In the genomic region with DNA sequence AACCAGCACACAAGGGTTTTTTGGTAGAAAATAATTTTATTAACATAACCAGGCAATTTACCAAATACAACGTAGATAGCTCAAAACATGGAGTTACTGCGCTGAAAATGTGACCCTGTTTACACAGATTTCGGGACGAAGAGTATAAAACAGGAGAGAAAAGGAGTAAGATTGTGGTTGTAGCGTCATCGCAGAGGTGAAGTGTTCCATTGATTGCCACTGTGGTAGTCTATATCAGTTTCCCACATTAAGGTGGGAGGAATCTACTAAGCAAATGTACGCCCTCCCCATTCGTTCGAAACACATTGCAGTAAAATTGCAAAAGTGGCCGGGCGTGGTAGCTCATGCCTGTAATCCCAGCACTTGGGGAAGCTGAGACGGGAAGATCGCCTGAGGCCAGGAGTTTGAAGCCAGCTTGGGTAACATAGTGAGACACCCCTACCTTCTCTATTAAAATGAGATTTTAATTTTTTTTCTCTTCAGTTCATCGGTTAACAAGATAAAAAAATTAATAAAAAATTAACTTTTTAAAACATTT, we compare ENCODE assay signal across 8 cellular contexts. TPM values are rescaled to one million over a fixed set of nuclear protein-coding genes. Genes with fewer than 3 reads are reported as not detected.
A peak's percentile ranks its signal among the peaks of the same experiment; 100 is the strongest.
DNase-seq lines count a peak whose midpoint lies in the region; ATAC-seq, FAIRE-seq and TF ChIP-seq lines count a peak whose summit lies in the region.
"Not testable (repeated sequence)": the region's sequence is repeated elsewhere in the genome, so short reads cannot be mapped to it uniquely, and the experiment has no call there.

No MANE protein-coding gene starts in this region.

- CTCF ChIA-PET in A549 (lab: Yijun Ruan, JAX), result interaction anchor here (0.6 kb wide), 1 partner anchor 772 kb away, joined by 3 read pairs; no protein-coding TSS in a partner anchor

- not testable (repeated sequence) for TF ChIP-seq CTCF in A549 (IDR thresholded peaks at IDR 0.05); OCI-LY1 (IDR thresholded peaks at IDR 0.05; ENCODE audit: low read length); chondrocyte (IDR thresholded peaks at IDR 0.05); heart left ventricle (IDR thresholded peaks at IDR 0.05)

- H3K36me3 ChIP-seq in H7 (replicated peaks; ENCODE audit: control insufficient read depth, insufficient read depth, low read length); OCI-LY1 (ENCODE audit: insufficient read depth, low read length); heart left ventricle; mucosa of stomach (ENCODE audit: control insufficient read depth, insufficient read depth, low read length): not testable (repeated sequence)

- not testable (repeated sequence) for H3K27me3 ChIP-seq in H7 (ENCODE audit: control insufficient read depth, insufficient read depth, low read length); OCI-LY1 (ENCODE audit: insufficient read depth, low read length); heart left ventricle; mucosa of stomach (ENCODE audit: control insufficient read depth, insufficient read depth, low read length)

- POLR2A ChIA-PET in A549 (lab: Yijun Ruan, JAX), result not testable (repeated sequence)

- TF ChIP-seq POLR2A in A549 (IDR thresholded peaks at IDR 0.05; ENCODE audit: low read length); heart left ventricle (IDR thresholded peaks at IDR 0.05): not testable (repeated sequence)

- not testable (repeated sequence) for H3F3A ChIP-seq in OCI-LY1 (ENCODE audit: insufficient read depth, low read length)

- not testable (repeated sequence) for TF ChIP-seq RAD21 in A549 (conservative IDR thresholded peaks at IDR 0.05 in 1 of 2, IDR thresholded peaks at IDR 0.05 in 1 of 2)

- ATAC-seq in A549, heart left ventricle: not testable (repeated sequence)

- H3K27me3 Mint-ChIP-seq in activated T-cell treated with anti-CD3 and anti-CD28 coated beads, Interleukin-2, amount 50 U/mL, for 24 hours; chondrocyte (ENCODE audit: low read depth): not testable (repeated sequence)

- H3K4me3 Mint-ChIP-seq in activated T-cell treated with anti-CD3 and anti-CD28 coated beads, Interleukin-2, amount 50 U/mL, for 24 hours, result peak overlapping the region; percentile 92
- H3K4me3 Mint-ChIP-seq in chondrocyte (ENCODE audit: unreplicated experiment), result peak overlapping the region; percentile 46

- H3K9me3 ChIP-seq in A549; OCI-LY1 (ENCODE audit: low read length); heart left ventricle; mucosa of stomach (ENCODE audit: control insufficient read depth, low read length): not testable (repeated sequence)

- H4K20me1 ChIP-seq in OCI-LY1 (ENCODE audit: insufficient read depth, low read length), result not testable (repeated sequence)

- H3K9ac ChIP-seq in OCI-LY1 (ENCODE audit: low read length) (peak overlapping the region; percentile 75), mucosa of stomach (ENCODE audit: low read length) (peak overlapping the region; percentile 96)

- H3K36me3 Mint-ChIP-seq in activated T-cell treated with anti-CD3 and anti-CD28 coated beads, Interleukin-2, amount 50 U/mL, for 24 hours (ENCODE audit: low read depth), result peaks cover 17% of the 10 kb centered on the region
- H3K36me3 Mint-ChIP-seq in chondrocyte (ENCODE audit: low read depth), result not testable (repeated sequence)

- H3K4me2 ChIP-seq in A549 (peak overlapping the region; percentile 84), OCI-LY1 (ENCODE audit: low read length) (peak overlapping the region; percentile 80)

- WGBS in A549 (ENCODE audit: missing lambda C conversion rate), result 41% methylated on average over 14 of the region's 14 CpGs
- 72 to 78% (median 74%) methylated on average over 14 of the region's 14 CpGs for WGBS in heart left ventricle, 4 donors

- H3K9me3 Mint-ChIP-seq in activated T-cell treated with anti-CD3 and anti-CD28 coated beads, Interleukin-2, amount 50 U/mL, for 24 hours; chondrocyte (ENCODE audit: low read depth): not testable (repeated sequence)

- H3K4me1 Mint-ChIP-seq in activated T-cell treated with anti-CD3 and anti-CD28 coated beads, Interleukin-2, amount 50 U/mL, for 24 hours (ENCODE audit: low read depth), result peaks cover 24% of the 10 kb centered on the region
- peaks cover 26% of the 10 kb centered on the region for H3K4me1 Mint-ChIP-seq in chondrocyte (ENCODE audit: low read depth)

- H3K27ac Mint-ChIP-seq in activated T-cell treated with anti-CD3 and anti-CD28 coated beads, Interleukin-2, amount 50 U/mL, for 24 hours; chondrocyte (ENCODE audit: unreplicated experiment): not testable (repeated sequence)

- H3K27ac ChIP-seq in A549, result peak overlapping the region; percentile 83 to 87
- not testable (repeated sequence) for H3K27ac ChIP-seq in OCI-LY1 (ENCODE audit: low read depth, low read length, poor library complexity, severe bottlenecking)
- peak overlapping the region in 5 of 12 donors; percentile 88 to 98 (median 95) for H3K27ac ChIP-seq in heart left ventricle

- peaks cover 24% of the 10 kb centered on the region for H3K4me1 ChIP-seq in A549
- H3K4me1 ChIP-seq in OCI-LY1 (ENCODE audit: insufficient read depth, low read length, severe bottlenecking), result peaks cover 24% of the 10 kb centered on the region
- peaks cover 0 to 18% (median 11%) of the 10 kb centered on the region in 12 donors for H3K4me1 ChIP-seq in heart left ventricle
- peaks cover 11% of the 10 kb centered on the region for H3K4me1 ChIP-seq in mucosa of stomach (ENCODE audit: control insufficient read depth, insufficient read depth, low read length)

- FAIRE-seq in A549 (lab: Jason Lieb, UNC), result not testable (repeated sequence)

- not testable (repeated sequence) for H3K9me2 ChIP-seq in OCI-LY1 (ENCODE audit: low read depth, low read length)

- not testable (repeated sequence) for DNase-seq in A549 (ENCODE audit: low read depth in 1 of 2, low spot score in 1 of 2); H7; activated T-cell treated with anti-CD3 and anti-CD28 coated beads, Interleukin-2, amount 50 U/mL, for 24 hours; chondrocyte (ENCODE audit: low spot score); skeletal muscle cell (ENCODE audit: low read depth)
- DNase-seq in heart left ventricle, result peak in 1 of 5 donors; percentile 32

- not testable (repeated sequence) for TF ChIP-seq EP300 in A549 (IDR thresholded peaks at IDR 0.05)

- H2AFZ ChIP-seq in OCI-LY1 (ENCODE audit: low read length), result not testable (repeated sequence)

- H3K4me3 ChIP-seq in A549, result peak overlapping the region; percentile 85
- H3K4me3 ChIP-seq in H7 (ENCODE audit: insufficient read depth, low read depth, low read length), result peak overlapping the region; percentile 37
- peak overlapping the region; percentile 73 for H3K4me3 ChIP-seq in OCI-LY1 (ENCODE audit: low read depth, low read length, poor library complexity, severe bottlenecking)
- peak overlapping the region in 9 of 12 donors; percentile 69 to 94 (median 90) for H3K4me3 ChIP-seq in heart left ventricle
- H3K4me3 ChIP-seq in mucosa of stomach (ENCODE audit: low read length), result peak overlapping the region; percentile 48
- H3K4me3 ChIP-seq in skeletal muscle cell (ENCODE audit: low read depth, low read length), result peak overlapping the region; percentile 82

- intact Hi-C loops in heart left ventricle (cut with DNase I), result not testable (repeated sequence)

- not testable (repeated sequence) for H3K79me2 ChIP-seq in OCI-LY1 (ENCODE audit: insufficient read depth, low read length)

RNA-seq across cellular contexts. Expression of a gene that starts 1.0 kb away (rescaled TPM):
- polyA plus RNA-seq in A549 (2011; rRNA removed) (73.9 and 97.2 TPM in 2 replicates), A549 (2017; fragmentation: RNase III; extraction: RNeasy Plus Mini Kit Qiagen cat#74134 plus additional on column Dnase treatment) (71.4 to 78.2 TPM (median 71.7 TPM) in 3 replicates), heart left ventricle (10 to 100 TPM; 19.9 to 68.9 TPM)
- polyA plus RNA-seq in A549 (2012; cell fraction: cytosol; rRNA removed), result 34.3 and 40.0 TPM in 2 replicates
- 31.9 and 52.8 TPM in 2 replicates for polyA plus RNA-seq in A549 (2012; cell fraction: nucleus; rRNA removed)
- 82.8 and 95.5 TPM in 2 replicates for polyA minus RNA-seq in A549 (2011; rRNA and poly(A)+ RNA removed)
- total RNA-seq in H7 (2014; rRNA removed; shearing (Covaris generic)), result 67.5 and 82.0 TPM in 2 replicates
- total RNA-seq in chondrocyte (120 to 156 TPM (median 125 TPM) in 3 replicates), heart left ventricle (10 to 100 TPM; 43.4 to 80.0 (median 74.5) TPM)

RNA-seq across cellular contexts. Expression of a gene that starts 36.6 kb away (rescaled TPM):
- polyA plus RNA-seq in A549 (2011; rRNA removed) (55.6 and 62.7 TPM in 2 replicates), A549 (2017; fragmentation: RNase III; extraction: RNeasy Plus Mini Kit Qiagen cat#74134 plus additional on column Dnase treatment) (55.4 to 61.2 TPM (median 59.9 TPM) in 3 replicates), heart left ventricle (10 to 100 TPM; 32.2 to 65.3 TPM)
- 45.4 and 59.4 TPM in 2 replicates for polyA plus RNA-seq in A549 (2012; cell fraction: cytosol; rRNA removed)
- polyA plus RNA-seq in A549 (2012; cell fraction: nucleus; rRNA removed), result 191 and 201 TPM in 2 replicates
- 11.1 and 16.3 TPM in 2 replicates for polyA minus RNA-seq in A549 (2011; rRNA and poly(A)+ RNA removed)
- 27.6 and 42.6 TPM in 2 replicates for total RNA-seq in H7 (2014; rRNA removed; shearing (Covaris generic))
- total RNA-seq in chondrocyte (119 to 145 TPM (median 143 TPM) in 3 replicates), heart left ventricle (10 to 100 TPM; 24.7 to 54.2 (median 40.7) TPM)

Comparison
In these comparisons a context has a peak if more than half of its experiments do, and no peak if none do; other contexts are left out.
1. H3K4me3 ChIP-seq: peak in every context shown above with its lines; median percentile 90 in heart left ventricle; 85 in A549; 82 in skeletal muscle cell; 73 in OCI-LY1; 48 in mucosa of stomach; 37 in H7.